11 cellular contexts compared by ENCODE assay signal in genomic region chr2:233082222-233082933, GRCh38. TPM values are rescaled to one million over a fixed set of nuclear protein-coding genes. Genes with fewer than 3 reads are reported as not detected.
DNase-seq lines count a peak whose midpoint lies in the region; ATAC-seq and TF ChIP-seq lines count a peak whose summit lies in the region.
"Had no signal": no experiment of that assay in that cellular context is flagged by ENCODE, and none has a peak within 500 bp of the region (broad histone marks: within the 10 kb centered on the region; RNA-seq: fewer than 3 reads in every experiment).

No MANE protein-coding gene starts in this region.

- H3K4me1 ChIP-seq in adrenal gland (replicated peaks in 1 of 2) (peaks cover 12 to 27% of the 10 kb centered on the region in 2 donors), tibial nerve (peaks cover 0 to 58% (median 18%) of the 10 kb centered on the region in 4 donors)

- H3K27ac ChIP-seq in adrenal gland: peak overlapping the region in 4 of 5 donors; percentile 16 to 84 (median 75)
- peak overlapping the region in 3 of 4 donors; percentile 65 to 81 (median 73) for H3K27ac ChIP-seq in tibial nerve

- no peaks in the 10 kb centered on the region for H3K27me3 ChIP-seq in adrenal gland
- H3K27me3 ChIP-seq in tibial nerve: no peaks in the 10 kb centered on the region

- TF ChIP-seq EP300 in tibial nerve (IDR thresholded peaks at IDR 0.05): no peak

- no peak for DNase-seq in adrenal gland
- DNase-seq in tibial nerve (ENCODE audit: low spot score in 2 of 2): no peak
- no peak for DNase-seq in H4 (ENCODE audit: low spot score)
- DNase-seq in medulla oblongata (ENCODE audit: extremely low spot score): no peak
- DNase-seq in GDM1 (lab: John Stamatoyannopoulos, UW): no peak

- H3K4me3 ChIP-seq in GM08714 (ENCODE audit: low read length) (peak overlapping the region; percentile 47; the same call in 1 of the 2 replicates), adrenal gland (no peak overlapping the region), tibial nerve (no peak overlapping the region)

- no peak for TF ChIP-seq POLR2A in adrenal gland (IDR thresholded peaks at IDR 0.05)
- no peak for TF ChIP-seq POLR2A in tibial nerve (IDR thresholded peaks at IDR 0.05)

- intact Hi-C loops in adrenal gland (cut with DNase I): no loop called here

- H3K9me3 ChIP-seq in adrenal gland (replicated peaks in 1 of 3): no peaks in the 10 kb centered on the region
- no peaks in the 10 kb centered on the region for H3K9me3 ChIP-seq in tibial nerve

- 51 to 60% (median 59%) methylated on average over 10 to 11 of the region's 11 CpGs for WGBS in adrenal gland, 4 donors
- WGBS in tibial nerve, 2 donors: 67 to 82% methylated on average over 10 to 11 of the region's 11 CpGs

- TF ChIP-seq CTCF in adrenal gland (IDR thresholded peaks at IDR 0.05): no peak
- no peak for TF ChIP-seq CTCF in tibial nerve (IDR thresholded peaks at IDR 0.05)

- ATAC-seq in GM19463 (IDR thresholded peaks at IDR 0.05; ENCODE audit: unreplicated experiment): peak; percentile 40
- peak; percentile 42 for ATAC-seq in HG03460 (IDR thresholded peaks at IDR 0.05; ENCODE audit: unreplicated experiment)
- ATAC-seq: HCT116 had no signal

- H3K36me3 ChIP-seq in adrenal gland (replicated peaks in 1 of 2): no peaks in the 10 kb centered on the region
- no peaks in the 10 kb centered on the region for H3K36me3 ChIP-seq in tibial nerve

RNA-seq across cellular contexts. Expression of gene INPP5D, which starts 22.2 kb away (rescaled TPM):
- total RNA-seq in adrenal gland: 10 to 100 TPM in 7 of 8 donors, 1 to 10 TPM in 1; 7.1 to 29.4 (median 17.0) TPM
- polyA plus RNA-seq in adrenal gland: 10 to 100 TPM in 1 of 3 donors, 1 to 10 TPM in 2; 4.5 to 15.6 (median 5.9) TPM
- total RNA-seq in tibial nerve: 10 to 100 TPM; 22.8 to 55.3 (median 42.1) TPM
- 0.46 TPM in 1 of 2 replicates, not detected in the other for total RNA-seq in H4 (2014; rRNA removed; shearing (Covaris generic))

RNA-seq across cellular contexts. Expression of gene NEU2, which starts 49.9 kb away (rescaled TPM):
- total RNA-seq in adrenal gland: not detected
- polyA plus RNA-seq in adrenal gland: not detected
- total RNA-seq in tibial nerve: not detected
- not detected in 2 replicates for total RNA-seq in H4 (2014; rRNA removed; shearing (Covaris generic))
- total RNA-seq: pulmonary artery endothelial cell had no signal
- polyA plus RNA-seq: adipose tissue had no signal
